In genomic region chr1:227894306-227894721, GRCh38 we compare ENCODE assay signal across 1 cellular context.
TF ChIP-seq lines count a peak whose summit lies in the region.

No MANE protein-coding gene starts in this region.

TF ChIP-seq in IMR-90, 13 proteins besides CTCF, POLR2A, EP300 and RAD21 (continued from another document):
- TF ChIP-seq ELK1 (IDR thresholded peaks at IDR 0.05; ENCODE audit: borderline replicate concordance, low read depth, low read length) (no peak), MAFK (IDR thresholded peaks at IDR 0.05; ENCODE audit: low read depth, low read length) (no peak), RFX5 (IDR thresholded peaks at IDR 0.05; ENCODE audit: low read depth, low read length) (no peak), MXI1 (IDR thresholded peaks at IDR 0.05; ENCODE audit: borderline replicate concordance, low read depth, low read length) (no peak), MAZ (IDR thresholded peaks at IDR 0.05; ENCODE audit: borderline replicate concordance, low read depth, low read length) (no peak), CHD1 (IDR thresholded peaks at IDR 0.05; ENCODE audit: low read depth, low read length) (no peak), BHLHE40 (IDR thresholded peaks at IDR 0.05; ENCODE audit: low read depth, low read length) (no peak), NFE2L2 (IDR thresholded peaks at IDR 0.05; ENCODE audit: low read depth, low read length) (no peak), FOS (IDR thresholded peaks at IDR 0.05; ENCODE audit: low read depth, low read length) (no peak)
TF ChIP-seq in IMR-90: peak in this region for 0.
